Comparison of ENCODE assay signal across 9 cellular contexts in the genomic region with DNA sequence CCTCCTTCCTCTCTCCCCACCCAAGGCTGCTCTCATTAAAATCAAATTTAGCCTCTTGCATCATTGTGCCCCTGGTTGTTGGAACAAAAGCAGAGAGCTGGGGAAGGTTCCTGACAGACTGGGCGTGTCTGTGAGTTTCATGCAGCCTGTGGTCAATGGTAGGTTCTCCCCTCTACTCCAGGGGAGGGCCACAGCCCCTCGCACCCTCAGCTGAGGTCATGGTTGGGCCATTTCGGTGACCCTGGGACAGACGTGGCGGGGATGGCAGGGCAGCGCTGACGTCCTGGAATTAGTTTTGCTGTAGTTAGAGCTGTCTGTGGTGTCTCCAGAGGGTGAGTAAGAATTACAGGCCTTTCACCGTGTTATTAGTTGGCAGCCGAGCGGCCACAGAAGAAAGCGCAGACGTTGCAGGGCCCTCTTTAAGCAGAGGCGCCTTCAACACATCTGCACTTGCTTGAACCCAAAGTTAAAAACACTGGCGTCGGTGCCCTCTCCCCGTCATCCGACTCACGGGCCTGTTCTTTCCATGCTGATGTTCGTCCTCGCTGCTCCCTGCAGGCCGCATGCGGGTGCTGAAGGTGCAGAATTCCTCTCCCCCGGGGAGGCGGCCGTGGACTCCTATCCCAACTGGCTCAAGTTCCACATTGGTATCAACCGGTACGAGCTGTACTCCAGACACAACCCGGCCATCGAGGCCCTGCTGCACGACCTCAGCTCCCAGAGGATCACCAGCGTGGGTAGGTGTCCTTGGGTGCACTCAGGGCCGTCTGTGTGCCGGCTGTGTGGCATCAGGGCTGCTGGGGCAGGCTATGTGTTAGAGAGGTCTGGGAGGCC. TPM values are rescaled to one million over a fixed set of nuclear protein-coding genes. Genes with fewer than 3 reads are reported as not detected.
DNase-seq lines count a peak whose midpoint lies in the region; ATAC-seq and TF ChIP-seq lines count a peak whose summit lies in the region.
"Had no signal": no experiment of that assay in that cellular context is flagged by ENCODE, and none has a peak within 500 bp of the region (broad histone marks: within the 10 kb centered on the region; RNA-seq: fewer than 3 reads in every experiment).

No MANE protein-coding gene starts in this region.

- no peak overlapping the region for H2BK120ac ChIP-seq in mesendoderm (ENCODE audit: low read depth, low read length)

- no peak overlapping the region for H4K8ac ChIP-seq in mesendoderm (ENCODE audit: low read depth, low read length)

- intact Hi-C loops in left ventricle myocardium inferior (cut with micrococcal nuclease): no loop called here
- intact Hi-C loops in left cardiac atrium (cut with DNase I): loop anchor here in 1 of 2 donors (5.0 kb wide), 1 partner anchor 43 kb away; no protein-coding TSS in a partner anchor

- H3K79me1 ChIP-seq in mesendoderm (ENCODE audit: low read length): peaks cover 11% of the 10 kb centered on the region

- peak overlapping the region; percentile 91 for H3K56ac ChIP-seq in mesendoderm (ENCODE audit: low read length)

- H3K27me3 ChIP-seq in left ventricle myocardium inferior (ENCODE audit: low read depth): no peaks in the 10 kb centered on the region
- H3K27me3 ChIP-seq in mesendoderm (ENCODE audit: insufficient read depth, low read length, poor library complexity): no peaks in the 10 kb centered on the region

- H3K36me3 ChIP-seq in left ventricle myocardium inferior (peaks cover 50% of the 10 kb centered on the region), mesendoderm (ENCODE audit: control insufficient read depth, insufficient read depth, low read length) (peaks cover 14% of the 10 kb centered on the region)

- H3K27ac ChIP-seq in left ventricle myocardium inferior (replicated peaks) (no peak overlapping the region), mesendoderm (ENCODE audit: low read depth, low read length) (no peak overlapping the region)

- peaks cover 65% of the 10 kb centered on the region for H3K4me1 ChIP-seq in left ventricle myocardium inferior
- H3K4me1 ChIP-seq in mesendoderm (ENCODE audit: control insufficient read depth, low read depth, low read length): peaks cover 4% of the 10 kb centered on the region

- no peak for DNase-seq in left ventricle myocardium inferior
- no peak for DNase-seq in left cardiac atrium
- peak; percentile 63 for DNase-seq in choroid plexus epithelial cell (ENCODE audit: low read depth)
- peak; percentile 22 for DNase-seq in mesendoderm
- DNase-seq in SK-N-DZ (ENCODE audit: low spot score): no peak
- no peak for DNase-seq in C1 segment of cervical spinal cord (lab: John Stamatoyannopoulos, UW)
- DNase-seq: activated effector memory CD4-positive, alpha-beta T cell treated with Interleukin-2 at 50 U/mL for 16 hours had no signal

- no peak overlapping the region for H3K18ac ChIP-seq in mesendoderm (ENCODE audit: low read length)

- no peaks in the 10 kb centered on the region for H3K9me3 ChIP-seq in left ventricle myocardium inferior (replicated peaks)

- H3K4me3 ChIP-seq in left ventricle myocardium inferior (peak overlapping the region; percentile 73), choroid plexus epithelial cell (ENCODE audit: low read depth, low read length) (peak overlapping the region; percentile 83), mesendoderm (ENCODE audit: low read length) (no peak overlapping the region)

- H3K79me2 ChIP-seq in mesendoderm (ENCODE audit: control insufficient read depth, insufficient read depth, low read length): peaks cover 27% of the 10 kb centered on the region

- no peak overlapping the region for H2BK15ac ChIP-seq in mesendoderm (replicated peaks; ENCODE audit: low read depth)

- ATAC-seq in left cardiac atrium: no peak
- no peak for ATAC-seq in HG03469 (IDR thresholded peaks at IDR 0.05; ENCODE audit: unreplicated experiment)
- no peak for ATAC-seq in HG03159 (IDR thresholded peaks at IDR 0.05; ENCODE audit: unreplicated experiment)

- H3K4me2 ChIP-seq in mesendoderm (ENCODE audit: low read length): peak overlapping the region; percentile 75

- H4K5ac ChIP-seq in mesendoderm (ENCODE audit: low read length): no peak overlapping the region

- peak overlapping the region; percentile 80 for H3K9ac ChIP-seq in mesendoderm (ENCODE audit: low read length)

- H3K23ac ChIP-seq in mesendoderm (ENCODE audit: low read length): no peak overlapping the region

- no peak overlapping the region for H3K4ac ChIP-seq in mesendoderm (ENCODE audit: low read depth, low read length)

- H2AK5ac ChIP-seq in mesendoderm (ENCODE audit: low read length): no peak overlapping the region

- TF ChIP-seq CTCF in left ventricle myocardium inferior (IDR thresholded peaks at IDR 0.05; ENCODE audit: borderline replicate concordance) (no peak), choroid plexus epithelial cell (conservative IDR thresholded peaks at IDR 0.05; ENCODE audit: low read depth, low read length) (no peak)

- WGBS in mesendoderm (ENCODE audit: extremely low coverage, insufficient coverage, low lambda C conversion rate): no CpG with 5 or more reads among the region's 33 CpGs

- no peak overlapping the region for H2BK5ac ChIP-seq in mesendoderm (ENCODE audit: low read length)

RNA-seq across cellular contexts. Expression of gene FAM20C, which starts 2.8 kb away (rescaled TPM):
- 22.2 TPM for total RNA-seq in left ventricle myocardium inferior
- 10 to 100 TPM; 30.7 to 62.5 TPM for total RNA-seq in left cardiac atrium
- 14.5 TPM for polyA plus RNA-seq in mesendoderm (2013, experiment 1 of 2)
- polyA plus RNA-seq in mesendoderm (2013, experiment 2 of 2): 15.4 TPM
- 12.9 and 14.3 TPM in 2 replicates for polyA plus RNA-seq in SK-N-DZ (2014; cell fraction: cytosol; rRNA removed)
- polyA plus RNA-seq in SK-N-DZ (2014; cell fraction: nucleus; rRNA removed): 17.7 and 19.5 TPM in 2 replicates

Comparison
In these comparisons a context has a peak if more than half of its experiments do, and no peak if none do; other contexts are left out.
1. DNase-seq: peak in choroid plexus epithelial cell (single experiment) and mesendoderm (single experiment); none in left ventricle myocardium inferior (single experiment), left cardiac atrium (single experiment), SK-N-DZ (single experiment) and C1 segment of cervical spinal cord (0 of 14).